24 cellular contexts compared by ENCODE assay signal in genomic region chr19:49918089-49918488, GRCh38. TPM values are rescaled to one million over a fixed set of nuclear protein-coding genes. Genes with fewer than 3 reads are reported as not detected.
DNase-seq lines count a peak whose midpoint lies in the region; ATAC-seq and TF ChIP-seq lines count a peak whose summit lies in the region.
"Had no signal": no experiment of that assay in that cellular context is flagged by ENCODE, and none has a peak within 500 bp of the region (broad histone marks: within the 10 kb centered on the region; RNA-seq: fewer than 3 reads in every experiment).

No MANE protein-coding gene starts in this region.

- peaks cover 0 to 35% (median 0%) of the 10 kb centered on the region in 12 donors for H3K4me1 ChIP-seq in heart left ventricle

- TF ChIP-seq POLR2A in heart left ventricle (IDR thresholded peaks at IDR 0.05), result no peak

- no peak overlapping the region for H3K27ac ChIP-seq in heart left ventricle
- H3K27ac ChIP-seq: KMS-11, PC-9 had no signal

- peak overlapping the region; percentile 24 for H3K27ac Mint-ChIP-seq in activated naive CD4-positive, alpha-beta T cell treated with anti-CD3 and anti-CD28 coated beads, Interleukin-2, amount 10 ng/mL, durations not matched to agents 7 days and 5 days
- H3K27ac Mint-ChIP-seq in T-helper 17 cell (peak overlapping the region; percentile 78), glutamatergic neuron (ENCODE audit: unreplicated experiment) (peak overlapping the region; percentile 33)

- H3K9me3 Mint-ChIP-seq in activated naive CD4-positive, alpha-beta T cell treated with anti-CD3 and anti-CD28 coated beads, Interleukin-2, amount 10 ng/mL, durations not matched to agents 7 days and 5 days, result no peaks in the 10 kb centered on the region
- peaks cover 7% of the 10 kb centered on the region for H3K9me3 Mint-ChIP-seq in glutamatergic neuron (ENCODE audit: unreplicated experiment)
- H3K9me3 Mint-ChIP-seq: immature natural killer cell; natural killer cell treated with Interleukin-12 subunit alpha and Interleukin-12 subunit beta and Interleukin-15 and Interleukin-18, amount 100 ng/mL, for 72 hours had no signal

- H3K4me1 Mint-ChIP-seq in activated naive CD4-positive, alpha-beta T cell treated with anti-CD3 and anti-CD28 coated beads, Interleukin-2, amount 10 ng/mL, durations not matched to agents 7 days and 5 days, result peaks cover 15% of the 10 kb centered on the region
- peaks cover 38% of the 10 kb centered on the region for H3K4me1 Mint-ChIP-seq in T-helper 17 cell
- H3K4me1 Mint-ChIP-seq in glutamatergic neuron (ENCODE audit: low read depth, unreplicated experiment), result peaks cover 21% of the 10 kb centered on the region

- peaks cover 37% of the 10 kb centered on the region for H3K36me3 Mint-ChIP-seq in activated naive CD4-positive, alpha-beta T cell treated with anti-CD3 and anti-CD28 coated beads, Interleukin-2, amount 10 ng/mL, durations not matched to agents 7 days and 5 days
- H3K36me3 Mint-ChIP-seq in T-helper 17 cell (ENCODE audit: low read depth) (peaks cover 4% of the 10 kb centered on the region), glutamatergic neuron (ENCODE audit: unreplicated experiment) (peaks cover 12% of the 10 kb centered on the region)

- no peak for ATAC-seq in T-helper 17 cell
- no peak for ATAC-seq in heart left ventricle
- ATAC-seq: left colon; natural killer cell treated with Interleukin-12 subunit alpha and Interleukin-12 subunit beta and Interleukin-15 and Interleukin-18, amount 100 ng/mL, for 72 hours had no signal

- TF ChIP-seq CTCF in glutamatergic neuron (IDR thresholded peaks at IDR 0.05; ENCODE audit: partially characterized antibody, unreplicated experiment) (no peak), heart left ventricle (IDR thresholded peaks at IDR 0.05) (no peak)

- H3K4me3 Mint-ChIP-seq in activated naive CD4-positive, alpha-beta T cell treated with anti-CD3 and anti-CD28 coated beads, Interleukin-2, amount 10 ng/mL, durations not matched to agents 7 days and 5 days, result no peak overlapping the region
- no peak overlapping the region for H3K4me3 Mint-ChIP-seq in T-helper 17 cell
- H3K4me3 Mint-ChIP-seq in glutamatergic neuron (ENCODE audit: unreplicated experiment), result no peak overlapping the region
- H3K4me3 Mint-ChIP-seq: immature natural killer cell; natural killer cell treated with Interleukin-12 subunit alpha and Interleukin-12 subunit beta and Interleukin-15 and Interleukin-18, amount 100 ng/mL, for 72 hours had no signal

- no peak for DNase-seq in activated naive CD4-positive, alpha-beta T cell treated with anti-CD3 and anti-CD28 coated beads, Interleukin-2, amount 10 ng/mL, durations not matched to agents 7 days and 5 days
- DNase-seq in activated naive CD4-positive, alpha-beta T cell treated with anti-CD3 and anti-CD28 coated beads, Interleukin-2, amount 50 U/mL, for 16 hours, result no peak
- DNase-seq in T-helper 17 cell, result no peak
- DNase-seq in glutamatergic neuron, result no peak
- no peak for DNase-seq in stimulated activated CD4-positive, alpha-beta T cell treated with anti-CD3 and anti-CD28 coated beads, Interleukin-15, amount 100 ng/mL, for 24 hours
- no peak for DNase-seq in NCI-H526 (lab: John Stamatoyannopoulos, UW)
- DNase-seq in heart left ventricle, result no peak
- DNase-seq: activated CD8-positive, alpha-beta memory T cell treated with anti-CD3 and anti-CD28 coated beads for 24 hours; activated naive CD4-positive, alpha-beta T cell; activated T-cell treated with anti-CD3 and anti-CD28 coated beads, Interleukin-2, amount 50 U/mL, for 1 hour; aorta; immature natural killer cell; left colon; mammary epithelial cell; MM.1S; NCI-H1105 treated with DMSO at 0.1 percent for 48 hours; NCI-H1930; NCI-H524; PC-9; stimulated activated naive CD4-positive, alpha-beta T cell treated with Interleukin-2 at 50 U/mL for 16 hours had no signal

- CTCF ChIA-PET in activated naive CD4-positive, alpha-beta T cell treated with anti-CD3 and anti-CD28 coated beads, Interleukin-2, amount 10 ng/mL, durations not matched to agents 7 days and 5 days (lab: Charles Lee), result interaction anchor here (0.7 kb wide), 1 partner anchor 28 kb away, joined by 3 read pairs; no protein-coding TSS in a partner anchor

- H3K9me3 ChIP-seq in T-helper 17 cell (ENCODE audit: control insufficient read depth, low read length, poor library complexity, severe bottlenecking) (no peaks in the 10 kb centered on the region), heart left ventricle (no peaks in the 10 kb centered on the region)

- intact Hi-C loops in heart left ventricle (cut with DNase I), result no loop called here

- no peaks in the 10 kb centered on the region for H3K27me3 ChIP-seq in heart left ventricle

- H3K4me3 ChIP-seq in heart left ventricle, result no peak overlapping the region
- H3K4me3 ChIP-seq: PC-9, SK-N-MC had no signal

- H3K27me3 Mint-ChIP-seq in activated naive CD4-positive, alpha-beta T cell treated with anti-CD3 and anti-CD28 coated beads, Interleukin-2, amount 10 ng/mL, durations not matched to agents 7 days and 5 days, result no peaks in the 10 kb centered on the region
- H3K27me3 Mint-ChIP-seq in T-helper 17 cell (no peaks in the 10 kb centered on the region), glutamatergic neuron (ENCODE audit: unreplicated experiment) (peaks cover 7% of the 10 kb centered on the region)
- H3K27me3 Mint-ChIP-seq: natural killer cell treated with Interleukin-12 subunit alpha and Interleukin-12 subunit beta and Interleukin-15 and Interleukin-18, amount 100 ng/mL, for 72 hours had no signal

- WGBS in heart left ventricle, 4 donors, result 93 to 97% (median 96%) methylated on average over 8 of the region's 8 CpGs

- peaks cover 0 to 86% (median 24%) of the 10 kb centered on the region in 9 donors for H3K36me3 ChIP-seq in heart left ventricle

RNA-seq across cellular contexts. Expression of gene ATF5, which starts 10.9 kb away (rescaled TPM):
- total RNA-seq in T-helper 17 cell (10 to 100 TPM; 31.8 to 36.0 TPM), glutamatergic neuron (ENCODE audit: unreplicated experiment) (138 TPM), heart left ventricle (10 to 100 TPM in 2 of 9 donors, 1 to 10 TPM in 7; 3.9 to 33.0 (median 8.2) TPM)
- polyA plus RNA-seq in heart left ventricle, result 10 to 100 TPM; 16.0 to 30.5 TPM

RNA-seq across cellular contexts. Expression of gene NUP62, which starts 11.2 kb away (rescaled TPM):
- total RNA-seq in T-helper 17 cell (10 to 100 TPM; 46.8 to 62.4 TPM), glutamatergic neuron (ENCODE audit: unreplicated experiment) (65.4 TPM), heart left ventricle (10 to 100 TPM; 24.6 to 61.9 (median 33.3) TPM)
- 10 to 100 TPM; 14.0 to 30.3 TPM for polyA plus RNA-seq in heart left ventricle

RNA-seq across cellular contexts. Expression of gene IL4I1, which starts 21.4 kb away (rescaled TPM):
- 100 to 1,000 TPM in 1 of 2 donors, 10 to 100 TPM in 1; 47.8 to 107 TPM for total RNA-seq in T-helper 17 cell
- total RNA-seq in glutamatergic neuron (ENCODE audit: unreplicated experiment), result 0.59 TPM
- total RNA-seq in heart left ventricle, result 10 to 100 TPM in 2 of 9 donors, under 1 TPM in 4, not detected in 3; 0.27 to 21.6 (median 0.64) TPM
- polyA plus RNA-seq in heart left ventricle, result under 1 TPM in 1 of 2 donors, not detected in 1; 0.30 TPM
- total RNA-seq: mammary epithelial cell, PC-9, temporal lobe had no signal

RNA-seq across cellular contexts. Expression of gene TBC1D17, which starts 40.6 kb away (rescaled TPM):
- 10 to 100 TPM; 44.1 to 57.3 TPM for total RNA-seq in T-helper 17 cell
- total RNA-seq in glutamatergic neuron (ENCODE audit: unreplicated experiment), result 56.8 TPM
- total RNA-seq in heart left ventricle, result 10 to 100 TPM; 30.1 to 54.8 (median 39.8) TPM
- 10 to 100 TPM; 30.7 to 35.9 TPM for polyA plus RNA-seq in heart left ventricle

RNA-seq across cellular contexts. Expression of gene AKT1S1, which starts 40.9 kb away (rescaled TPM):
- total RNA-seq in T-helper 17 cell (10 to 100 TPM; 19.2 to 33.8 TPM), glutamatergic neuron (ENCODE audit: unreplicated experiment) (23.7 TPM), heart left ventricle (10 to 100 TPM; 25.3 to 46.0 (median 31.2) TPM)
- polyA plus RNA-seq in heart left ventricle, result 10 to 100 TPM; 41.9 to 55.1 TPM

Comparison
In these comparisons a context has a peak if more than half of its experiments do, and no peak if none do; other contexts are left out.
1. H3K27ac Mint-ChIP-seq: peak in every context shown above with its lines; median percentile 78 in T-helper 17 cell; 33 in glutamatergic neuron; 24 in activated naive CD4-positive, alpha-beta T cell treated with anti-CD3 and anti-CD28 coated beads, Interleukin-2, amount 10 ng/mL, durations not matched to agents 7 days and 5 days.